Comparison of ENCODE assay signal across 1 cellular context in the genomic region with DNA sequence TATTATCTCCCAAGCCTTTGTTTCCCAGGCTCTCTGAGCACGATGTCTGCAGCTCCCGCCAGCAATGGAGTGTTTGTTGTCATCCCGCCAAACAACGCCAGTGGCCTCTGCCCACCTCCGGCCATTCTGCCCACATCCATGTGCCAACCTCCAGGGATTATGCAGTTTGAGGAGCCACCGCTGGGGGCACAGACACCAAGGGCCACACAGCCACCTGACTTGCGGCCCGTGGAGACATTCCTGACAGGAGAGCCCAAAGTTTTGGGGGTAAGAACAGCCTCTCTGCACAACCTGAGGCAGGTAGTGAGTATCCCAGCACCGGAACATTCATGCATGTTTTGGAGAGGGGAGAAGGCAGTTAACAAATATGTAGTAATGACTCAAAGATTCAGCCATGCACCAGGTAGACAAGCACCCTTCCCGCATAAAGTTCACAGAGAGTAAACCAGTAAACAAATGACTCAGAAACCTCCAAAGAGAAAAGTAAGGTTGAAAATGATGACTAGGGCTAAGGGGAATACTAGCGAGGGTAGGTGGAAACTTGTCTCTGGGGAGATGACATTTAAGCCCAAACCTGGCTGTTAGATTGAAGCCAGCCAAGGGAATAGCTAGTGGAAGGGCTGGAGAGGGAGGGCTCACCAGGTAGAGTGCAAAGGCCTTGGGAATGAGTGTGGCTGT.
TF ChIP-seq lines count a peak whose summit lies in the region.

No MANE protein-coding gene starts in this region.

TF ChIP-seq in HepG2, 621 proteins besides CTCF, POLR2A, EP300 and RAD21:
- TF ChIP-seq, protein P1, sequence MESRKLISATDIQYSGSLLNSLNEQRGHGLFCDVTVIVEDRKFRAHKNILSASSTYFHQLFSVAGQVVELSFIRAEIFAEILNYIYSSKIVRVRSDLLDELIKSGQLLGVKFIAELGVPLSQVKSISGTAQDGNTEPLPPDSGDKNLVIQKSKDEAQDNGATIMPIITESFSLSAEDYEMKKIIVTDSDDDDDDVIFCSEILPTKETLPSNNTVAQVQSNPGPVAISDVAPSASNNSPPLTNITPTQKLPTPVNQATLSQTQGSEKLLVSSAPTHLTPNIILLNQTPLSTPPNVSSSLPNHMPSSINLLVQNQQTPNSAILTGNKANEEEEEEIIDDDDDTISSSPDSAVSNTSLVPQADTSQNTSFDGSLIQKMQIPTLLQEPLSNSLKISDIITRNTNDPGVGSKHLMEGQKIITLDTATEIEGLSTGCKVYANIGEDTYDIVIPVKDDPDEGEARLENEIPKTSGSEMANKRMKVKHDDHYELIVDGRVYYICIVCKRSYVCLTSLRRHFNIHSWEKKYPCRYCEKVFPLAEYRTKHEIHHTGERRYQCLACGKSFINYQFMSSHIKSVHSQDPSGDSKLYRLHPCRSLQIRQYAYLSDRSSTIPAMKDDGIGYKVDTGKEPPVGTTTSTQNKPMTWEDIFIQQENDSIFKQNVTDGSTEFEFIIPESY (CRISPR knock-in tag; IDR thresholded peaks at IDR 0.05) = 0 out of 2 replicates have a peak, but pooled peaks have one; percentile 24
- no peak for TF ChIP-seq ZNF879 (CRISPR knock-in tag; IDR thresholded peaks at IDR 0.05)
- TF ChIP-seq HNRNPL (IDR thresholded peaks at IDR 0.05; ENCODE audit: low read depth, low read length) = peak; percentile 63; the same call in 1 of the 2 replicates
- TF ChIP-seq, protein P2, sequence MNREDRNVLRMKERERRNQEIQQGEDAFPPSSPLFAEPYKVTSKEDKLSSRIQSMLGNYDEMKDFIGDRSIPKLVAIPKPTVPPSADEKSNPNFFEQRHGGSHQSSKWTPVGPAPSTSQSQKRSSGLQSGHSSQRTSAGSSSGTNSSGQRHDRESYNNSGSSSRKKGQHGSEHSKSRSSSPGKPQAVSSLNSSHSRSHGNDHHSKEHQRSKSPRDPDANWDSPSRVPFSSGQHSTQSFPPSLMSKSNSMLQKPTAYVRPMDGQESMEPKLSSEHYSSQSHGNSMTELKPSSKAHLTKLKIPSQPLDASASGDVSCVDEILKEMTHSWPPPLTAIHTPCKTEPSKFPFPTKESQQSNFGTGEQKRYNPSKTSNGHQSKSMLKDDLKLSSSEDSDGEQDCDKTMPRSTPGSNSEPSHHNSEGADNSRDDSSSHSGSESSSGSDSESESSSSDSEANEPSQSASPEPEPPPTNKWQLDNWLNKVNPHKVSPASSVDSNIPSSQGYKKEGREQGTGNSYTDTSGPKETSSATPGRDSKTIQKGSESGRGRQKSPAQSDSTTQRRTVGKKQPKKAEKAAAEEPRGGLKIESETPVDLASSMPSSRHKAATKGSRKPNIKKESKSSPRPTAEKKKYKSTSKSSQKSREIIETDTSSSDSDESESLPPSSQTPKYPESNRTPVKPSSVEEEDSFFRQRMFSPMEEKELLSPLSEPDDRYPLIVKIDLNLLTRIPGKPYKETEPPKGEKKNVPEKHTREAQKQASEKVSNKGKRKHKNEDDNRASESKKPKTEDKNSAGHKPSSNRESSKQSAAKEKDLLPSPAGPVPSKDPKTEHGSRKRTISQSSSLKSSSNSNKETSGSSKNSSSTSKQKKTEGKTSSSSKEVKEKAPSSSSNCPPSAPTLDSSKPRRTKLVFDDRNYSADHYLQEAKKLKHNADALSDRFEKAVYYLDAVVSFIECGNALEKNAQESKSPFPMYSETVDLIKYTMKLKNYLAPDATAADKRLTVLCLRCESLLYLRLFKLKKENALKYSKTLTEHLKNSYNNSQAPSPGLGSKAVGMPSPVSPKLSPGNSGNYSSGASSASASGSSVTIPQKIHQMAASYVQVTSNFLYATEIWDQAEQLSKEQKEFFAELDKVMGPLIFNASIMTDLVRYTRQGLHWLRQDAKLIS (CRISPR knock-in tag; IDR thresholded peaks at IDR 0.05) = no peak
- no peak for TF ChIP-seq ATM (IDR thresholded peaks at IDR 0.05; ENCODE audit: borderline replicate concordance)
- no peak for TF ChIP-seq KMT2B (CRISPR knock-in tag; IDR thresholded peaks at IDR 0.05)
- TF ChIP-seq TARDBP (CRISPR knock-in tag; IDR thresholded peaks at IDR 0.05) = no peak
TF ChIP-seq in HepG2: peak in this region for 2.
